2 cellular contexts compared by ENCODE assay signal in the genomic region with DNA sequence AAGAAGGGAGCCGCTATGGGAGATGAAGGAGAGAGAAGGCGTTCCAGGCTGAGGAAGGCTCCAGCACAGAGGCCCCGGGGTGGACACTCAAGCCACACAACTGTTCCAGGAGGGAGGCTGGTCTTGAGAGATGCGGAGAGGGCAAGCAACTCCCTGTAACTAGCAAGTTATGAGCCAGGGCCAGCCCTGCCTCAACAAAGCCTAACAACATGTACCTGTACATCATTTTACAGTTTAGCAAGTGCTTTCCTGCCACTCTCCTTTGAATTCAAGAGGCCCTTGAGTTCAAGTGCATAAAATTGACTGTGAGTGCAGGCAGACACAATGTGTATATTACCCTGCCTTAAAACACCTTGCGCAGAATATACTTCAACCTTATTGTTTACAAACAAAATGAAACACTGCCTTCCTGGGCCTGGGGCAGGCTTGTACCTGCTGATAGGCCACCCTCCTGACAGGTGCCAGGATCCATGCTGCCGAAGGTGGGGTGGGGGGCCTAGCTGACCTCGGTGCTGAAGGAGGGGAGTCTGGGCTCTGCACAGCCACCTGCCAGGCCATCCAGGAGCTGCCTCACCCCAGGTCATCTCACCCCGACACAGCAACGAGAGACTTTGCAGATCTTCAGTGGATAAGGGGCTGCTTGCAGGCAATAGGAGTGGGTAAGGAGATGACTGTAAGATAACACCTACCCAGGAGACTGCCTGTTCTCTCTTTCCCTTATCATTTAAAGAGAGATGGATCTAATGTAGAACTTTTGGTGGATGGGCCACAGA.
TF ChIP-seq lines count a peak whose summit lies in the region.

No MANE protein-coding gene starts in this region.

TF ChIP-seq in GM23338, 12 proteins besides CTCF, POLR2A, EP300 and RAD21 (continued from another document and continues in another):
- TF ChIP-seq, protein P1, sequence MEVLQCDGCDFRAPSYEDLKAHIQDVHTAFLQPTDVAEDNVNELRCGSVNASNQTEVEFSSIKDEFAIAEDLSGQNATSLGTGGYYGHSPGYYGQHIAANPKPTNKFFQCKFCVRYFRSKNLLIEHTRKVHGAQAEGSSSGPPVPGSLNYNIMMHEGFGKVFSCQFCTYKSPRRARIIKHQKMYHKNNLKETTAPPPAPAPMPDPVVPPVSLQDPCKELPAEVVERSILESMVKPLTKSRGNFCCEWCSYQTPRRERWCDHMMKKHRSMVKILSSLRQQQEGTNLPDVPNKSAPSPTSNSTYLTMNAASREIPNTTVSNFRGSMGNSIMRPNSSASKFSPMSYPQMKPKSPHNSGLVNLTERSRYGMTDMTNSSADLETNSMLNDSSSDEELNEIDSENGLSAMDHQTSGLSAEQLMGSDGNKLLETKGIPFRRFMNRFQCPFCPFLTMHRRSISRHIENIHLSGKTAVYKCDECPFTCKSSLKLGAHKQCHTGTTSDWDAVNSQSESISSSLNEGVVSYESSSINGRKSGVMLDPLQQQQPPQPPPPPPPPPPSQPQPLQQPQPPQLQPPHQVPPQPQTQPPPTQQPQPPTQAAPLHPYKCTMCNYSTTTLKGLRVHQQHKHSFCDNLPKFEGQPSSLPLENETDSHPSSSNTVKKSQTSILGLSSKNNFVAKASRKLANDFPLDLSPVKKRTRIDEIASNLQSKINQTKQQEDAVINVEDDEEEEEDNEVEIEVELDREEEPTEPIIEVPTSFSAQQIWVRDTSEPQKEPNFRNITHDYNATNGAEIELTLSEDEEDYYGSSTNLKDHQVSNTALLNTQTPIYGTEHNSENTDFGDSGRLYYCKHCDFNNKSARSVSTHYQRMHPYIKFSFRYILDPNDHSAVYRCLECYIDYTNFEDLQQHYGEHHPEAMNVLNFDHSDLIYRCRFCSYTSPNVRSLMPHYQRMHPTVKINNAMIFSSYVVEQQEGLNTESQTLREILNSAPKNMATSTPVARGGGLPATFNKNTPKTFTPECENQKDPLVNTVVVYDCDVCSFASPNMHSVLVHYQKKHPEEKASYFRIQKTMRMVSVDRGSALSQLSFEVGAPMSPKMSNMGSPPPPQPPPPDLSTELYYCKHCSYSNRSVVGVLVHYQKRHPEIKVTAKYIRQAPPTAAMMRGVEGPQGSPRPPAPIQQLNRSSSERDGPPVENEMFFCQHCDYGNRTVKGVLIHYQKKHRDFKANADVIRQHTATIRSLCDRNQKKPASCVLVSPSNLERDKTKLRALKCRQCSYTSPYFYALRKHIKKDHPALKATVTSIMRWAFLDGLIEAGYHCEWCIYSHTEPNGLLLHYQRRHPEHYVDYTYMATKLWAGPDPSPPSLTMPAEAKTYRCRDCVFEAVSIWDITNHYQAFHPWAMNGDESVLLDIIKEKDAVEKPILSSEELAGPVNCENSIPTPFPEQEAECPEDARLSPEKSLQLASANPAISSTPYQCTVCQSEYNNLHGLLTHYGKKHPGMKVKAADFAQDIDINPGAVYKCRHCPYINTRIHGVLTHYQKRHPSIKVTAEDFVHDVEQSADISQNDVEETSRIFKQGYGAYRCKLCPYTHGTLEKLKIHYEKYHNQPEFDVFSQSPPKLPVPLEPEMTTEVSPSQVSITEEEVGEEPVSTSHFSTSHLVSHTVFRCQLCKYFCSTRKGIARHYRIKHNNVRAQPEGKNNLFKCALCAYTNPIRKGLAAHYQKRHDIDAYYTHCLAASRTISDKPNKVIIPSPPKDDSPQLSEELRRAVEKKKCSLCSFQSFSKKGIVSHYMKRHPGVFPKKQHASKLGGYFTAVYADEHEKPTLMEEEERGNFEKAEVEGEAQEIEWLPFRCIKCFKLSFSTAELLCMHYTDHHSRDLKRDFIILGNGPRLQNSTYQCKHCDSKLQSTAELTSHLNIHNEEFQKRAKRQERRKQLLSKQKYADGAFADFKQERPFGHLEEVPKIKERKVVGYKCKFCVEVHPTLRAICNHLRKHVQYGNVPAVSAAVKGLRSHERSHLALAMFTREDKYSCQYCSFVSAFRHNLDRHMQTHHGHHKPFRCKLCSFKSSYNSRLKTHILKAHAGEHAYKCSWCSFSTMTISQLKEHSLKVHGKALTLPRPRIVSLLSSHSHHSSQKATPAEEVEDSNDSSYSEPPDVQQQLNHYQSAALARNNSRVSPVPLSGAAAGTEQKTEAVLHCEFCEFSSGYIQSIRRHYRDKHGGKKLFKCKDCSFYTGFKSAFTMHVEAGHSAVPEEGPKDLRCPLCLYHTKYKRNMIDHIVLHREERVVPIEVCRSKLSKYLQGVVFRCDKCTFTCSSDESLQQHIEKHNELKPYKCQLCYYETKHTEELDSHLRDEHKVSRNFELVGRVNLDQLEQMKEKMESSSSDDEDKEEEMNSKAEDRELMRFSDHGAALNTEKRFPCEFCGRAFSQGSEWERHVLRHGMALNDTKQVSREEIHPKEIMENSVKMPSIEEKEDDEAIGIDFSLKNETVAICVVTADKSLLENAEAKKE (CRISPR knock-in tag; IDR thresholded peaks at IDR 0.05): no peak
- TF ChIP-seq JUNB (IDR thresholded peaks at IDR 0.05; ENCODE audit: unreplicated experiment) (no peak), CREB1 (CRISPR knock-in tag; IDR thresholded peaks at IDR 0.05; ENCODE audit: low read depth) (no peak), NANOG (IDR thresholded peaks at IDR 0.05; ENCODE audit: borderline replicate concordance) (no peak), EZH2 (IDR thresholded peaks at IDR 0.05; ENCODE audit: low read depth, unreplicated experiment) (no peak)
- TF ChIP-seq, protein P2, sequence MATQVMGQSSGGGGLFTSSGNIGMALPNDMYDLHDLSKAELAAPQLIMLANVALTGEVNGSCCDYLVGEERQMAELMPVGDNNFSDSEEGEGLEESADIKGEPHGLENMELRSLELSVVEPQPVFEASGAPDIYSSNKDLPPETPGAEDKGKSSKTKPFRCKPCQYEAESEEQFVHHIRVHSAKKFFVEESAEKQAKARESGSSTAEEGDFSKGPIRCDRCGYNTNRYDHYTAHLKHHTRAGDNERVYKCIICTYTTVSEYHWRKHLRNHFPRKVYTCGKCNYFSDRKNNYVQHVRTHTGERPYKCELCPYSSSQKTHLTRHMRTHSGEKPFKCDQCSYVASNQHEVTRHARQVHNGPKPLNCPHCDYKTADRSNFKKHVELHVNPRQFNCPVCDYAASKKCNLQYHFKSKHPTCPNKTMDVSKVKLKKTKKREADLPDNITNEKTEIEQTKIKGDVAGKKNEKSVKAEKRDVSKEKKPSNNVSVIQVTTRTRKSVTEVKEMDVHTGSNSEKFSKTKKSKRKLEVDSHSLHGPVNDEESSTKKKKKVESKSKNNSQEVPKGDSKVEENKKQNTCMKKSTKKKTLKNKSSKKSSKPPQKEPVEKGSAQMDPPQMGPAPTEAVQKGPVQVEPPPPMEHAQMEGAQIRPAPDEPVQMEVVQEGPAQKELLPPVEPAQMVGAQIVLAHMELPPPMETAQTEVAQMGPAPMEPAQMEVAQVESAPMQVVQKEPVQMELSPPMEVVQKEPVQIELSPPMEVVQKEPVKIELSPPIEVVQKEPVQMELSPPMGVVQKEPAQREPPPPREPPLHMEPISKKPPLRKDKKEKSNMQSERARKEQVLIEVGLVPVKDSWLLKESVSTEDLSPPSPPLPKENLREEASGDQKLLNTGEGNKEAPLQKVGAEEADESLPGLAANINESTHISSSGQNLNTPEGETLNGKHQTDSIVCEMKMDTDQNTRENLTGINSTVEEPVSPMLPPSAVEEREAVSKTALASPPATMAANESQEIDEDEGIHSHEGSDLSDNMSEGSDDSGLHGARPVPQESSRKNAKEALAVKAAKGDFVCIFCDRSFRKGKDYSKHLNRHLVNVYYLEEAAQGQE (IDR thresholded peaks at IDR 0.05; ENCODE audit: unreplicated experiment): no peak
- TF ChIP-seq, protein P3, sequence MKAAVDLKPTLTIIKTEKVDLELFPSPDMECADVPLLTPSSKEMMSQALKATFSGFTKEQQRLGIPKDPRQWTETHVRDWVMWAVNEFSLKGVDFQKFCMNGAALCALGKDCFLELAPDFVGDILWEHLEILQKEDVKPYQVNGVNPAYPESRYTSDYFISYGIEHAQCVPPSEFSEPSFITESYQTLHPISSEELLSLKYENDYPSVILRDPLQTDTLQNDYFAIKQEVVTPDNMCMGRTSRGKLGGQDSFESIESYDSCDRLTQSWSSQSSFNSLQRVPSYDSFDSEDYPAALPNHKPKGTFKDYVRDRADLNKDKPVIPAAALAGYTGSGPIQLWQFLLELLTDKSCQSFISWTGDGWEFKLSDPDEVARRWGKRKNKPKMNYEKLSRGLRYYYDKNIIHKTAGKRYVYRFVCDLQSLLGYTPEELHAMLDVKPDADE (IDR thresholded peaks at IDR 0.05): no peak

TF ChIP-seq in WTC11, 78 proteins besides CTCF, POLR2A, EP300 and RAD21 (continued from another document):
- TF ChIP-seq, protein P4, sequence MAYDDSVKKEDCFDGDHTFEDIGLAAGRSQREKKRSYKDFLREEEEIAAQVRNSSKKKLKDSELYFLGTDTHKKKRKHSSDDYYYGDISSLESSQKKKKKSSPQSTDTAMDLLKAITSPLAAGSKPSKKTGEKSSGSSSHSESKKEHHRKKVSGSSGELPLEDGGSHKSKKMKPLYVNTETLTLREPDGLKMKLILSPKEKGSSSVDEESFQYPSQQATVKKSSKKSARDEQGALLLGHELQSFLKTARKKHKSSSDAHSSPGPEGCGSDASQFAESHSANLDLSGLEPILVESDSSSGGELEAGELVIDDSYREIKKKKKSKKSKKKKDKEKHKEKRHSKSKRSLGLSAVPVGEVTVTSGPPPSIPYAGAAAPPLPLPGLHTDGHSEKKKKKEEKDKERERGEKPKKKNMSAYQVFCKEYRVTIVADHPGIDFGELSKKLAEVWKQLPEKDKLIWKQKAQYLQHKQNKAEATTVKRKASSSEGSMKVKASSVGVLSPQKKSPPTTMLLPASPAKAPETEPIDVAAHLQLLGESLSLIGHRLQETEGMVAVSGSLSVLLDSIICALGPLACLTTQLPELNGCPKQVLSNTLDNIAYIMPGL (CRISPR knock-in tag; IDR thresholded peaks at IDR 0.05): no peak
- TF ChIP-seq ETV6 (CRISPR knock-in tag; IDR thresholded peaks at IDR 0.05): no peak
